Comparison of ENCODE assay signal across 23 cellular contexts in the genomic region with DNA sequence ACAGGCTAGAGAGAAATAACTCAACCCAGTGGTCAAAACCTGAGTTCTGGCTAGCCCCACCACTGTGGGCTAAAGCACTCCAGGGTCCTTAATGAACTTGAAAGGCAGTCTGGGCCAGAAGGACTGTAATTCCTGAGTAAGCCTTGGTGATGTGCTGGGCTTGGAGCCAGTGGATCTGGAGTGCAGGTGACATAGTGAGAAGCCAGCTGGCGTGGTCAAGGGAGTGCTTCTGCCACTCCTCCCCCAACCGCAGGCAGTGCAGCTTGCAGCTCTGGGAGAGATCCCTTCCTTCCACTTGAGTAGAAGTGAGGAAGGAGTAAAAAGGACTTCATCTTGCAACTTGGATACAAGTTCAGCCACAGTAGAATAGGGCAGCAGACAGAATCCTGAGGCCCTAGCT.
DNase-seq lines count a peak whose midpoint lies in the region; ATAC-seq and TF ChIP-seq lines count a peak whose summit lies in the region.
"Had no signal": no experiment of that assay in that cellular context is flagged by ENCODE, and none has a peak within 500 bp of the region (broad histone marks: within the 10 kb centered on the region; RNA-seq: fewer than 3 reads in every experiment).

No MANE protein-coding gene starts in this region.

- no peaks in the 10 kb centered on the region for H3K36me3 ChIP-seq in BE2C
- no peaks in the 10 kb centered on the region for H3K36me3 ChIP-seq in heart left ventricle
- H3K36me3 ChIP-seq: adrenal gland, esophagus squamous epithelium, MG63, uterus had no signal

- peak; percentile 69 for DNase-seq in BE2C
- peak; percentile 89 for DNase-seq in DMS53 (lab: John Stamatoyannopoulos, UW)
- DNase-seq in NCI-H510A (lab: John Stamatoyannopoulos, UW), result peak; percentile 66
- peak; percentile 9 for DNase-seq in astrocyte of the spinal cord (ENCODE audit: low read depth, low spot score)
- DNase-seq in heart left ventricle, result no peak
- DNase-seq in NAMALWA (ENCODE audit: low spot score), result no peak
- DNase-seq: activated CD4-positive, alpha-beta T cell treated with anti-CD3 and anti-CD28 coated beads for 4 hours; activated T-cell treated with anti-CD3 and anti-CD28 coated beads, Interleukin-2, amount 50 U/mL, for 4 hours; adrenal gland; esophagus squamous epithelium; HFFc6; left ventricle myocardium superior; MG63; midbrain; naive thymus-derived CD8-positive, alpha-beta T cell; NCI-H1436 treated with DMSO at 0.1 percent for 48 hours; NCI-H345; uterus had no signal

- in situ Hi-C loops in astrocyte of the spinal cord (cut with HindIII; ENCODE audit: low sequenced_read_pairs), result no loop called here

- intact Hi-C loops in heart left ventricle (cut with DNase I), result no loop called here

- H3K27ac ChIP-seq in heart left ventricle, result no peak overlapping the region
- H3K27ac ChIP-seq: adrenal gland, C4-2B, esophagus squamous epithelium, RWPE1, uterus had no signal

- ATAC-seq in heart left ventricle (no peak), GM19395 (IDR thresholded peaks at IDR 0.05; ENCODE audit: unreplicated experiment) (no peak)
- ATAC-seq: activated T-cell treated with anti-CD3 and anti-CD28 coated beads, Interleukin-2, amount 50 U/mL, for 4 hours; K562; left ventricle myocardium superior; naive thymus-derived CD8-positive, alpha-beta T cell; SK-N-SH treated with all-trans-retinoic acid at 6 μM for 48 hours had no signal

- TF ChIP-seq CTCF in BE2C (IDR thresholded peaks at IDR 0.05; ENCODE audit: low read depth, low read length) (no peak), astrocyte of the spinal cord (IDR thresholded peaks at IDR 0.05; ENCODE audit: low read depth, low read length) (no peak), heart left ventricle (IDR thresholded peaks at IDR 0.05) (no peak)

- TF ChIP-seq POLR2A in heart left ventricle (IDR thresholded peaks at IDR 0.05), result no peak

- 72 to 79% (median 76%) methylated on average over 2 of the region's 2 CpGs for WGBS in heart left ventricle, 4 donors

- no peaks in the 10 kb centered on the region for H3K27me3 ChIP-seq in BE2C
- H3K27me3 ChIP-seq in heart left ventricle, result no peaks in the 10 kb centered on the region
- H3K27me3 ChIP-seq: adrenal gland, esophagus squamous epithelium, MG63, uterus had no signal

- H3K4me1 ChIP-seq in BE2C, result peaks cover 11% of the 10 kb centered on the region; the same call in 1 of the 2 replicates
- H3K4me1 ChIP-seq in heart left ventricle, result no peaks in the 10 kb centered on the region
- H3K4me1 ChIP-seq: adrenal gland, esophagus squamous epithelium, uterus had no signal

- H3K9me3 ChIP-seq in BE2C (no peaks in the 10 kb centered on the region), heart left ventricle (peaks cover 0 to 26% (median 0%) of the 10 kb centered on the region in 12 donors)
- H3K9me3 ChIP-seq: esophagus squamous epithelium, MG63, uterus had no signal

- H3K4me3 ChIP-seq in BE2C (ENCODE audit: low read depth, low read length) (no peak overlapping the region), astrocyte of the spinal cord (ENCODE audit: low read depth, low read length) (no peak overlapping the region), heart left ventricle (no peak overlapping the region)
- H3K4me3 ChIP-seq: adrenal gland, esophagus squamous epithelium, K562, MG63, uterus had no signal

Comparison
In these comparisons a context has a peak if more than half of its experiments do, and no peak if none do; other contexts are left out.
1. DNase-seq: peak in BE2C (single experiment), DMS53 (single experiment), NCI-H510A (single experiment) and astrocyte of the spinal cord (single experiment); none in heart left ventricle (0 of 5) and NAMALWA (single experiment).